In the genomic region with DNA sequence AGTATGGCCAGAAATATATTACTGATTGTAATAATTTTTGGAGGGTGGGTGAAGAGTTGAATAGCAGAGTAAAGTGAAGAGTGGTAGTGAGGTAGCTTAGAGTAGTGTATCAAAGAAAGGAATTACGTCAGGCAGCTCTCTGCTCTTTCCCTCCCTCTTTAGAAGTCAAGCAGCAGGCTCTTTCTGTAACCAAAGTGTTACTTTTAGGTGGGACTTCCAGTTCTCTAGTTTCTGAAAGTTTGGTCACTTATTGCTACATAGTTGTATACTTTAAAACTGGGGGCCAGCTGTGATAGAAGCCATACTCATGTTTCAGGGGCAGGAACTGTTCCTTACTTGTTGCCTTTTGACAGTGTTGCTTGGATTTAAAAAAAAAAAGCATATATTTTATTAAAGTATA, we compare ENCODE assay signal across 1 cellular context.
TF ChIP-seq lines count a peak whose summit lies in the region.

No MANE protein-coding gene starts in this region.

TF ChIP-seq in GM12878, 131 proteins besides CTCF, POLR2A, EP300 and RAD21 (continued from another document):
- peak; percentile 46; the same call in 1 of the 2 replicates for TF ChIP-seq ZNF687 (IDR thresholded peaks at IDR 0.05)
- TF ChIP-seq, protein P1, sequence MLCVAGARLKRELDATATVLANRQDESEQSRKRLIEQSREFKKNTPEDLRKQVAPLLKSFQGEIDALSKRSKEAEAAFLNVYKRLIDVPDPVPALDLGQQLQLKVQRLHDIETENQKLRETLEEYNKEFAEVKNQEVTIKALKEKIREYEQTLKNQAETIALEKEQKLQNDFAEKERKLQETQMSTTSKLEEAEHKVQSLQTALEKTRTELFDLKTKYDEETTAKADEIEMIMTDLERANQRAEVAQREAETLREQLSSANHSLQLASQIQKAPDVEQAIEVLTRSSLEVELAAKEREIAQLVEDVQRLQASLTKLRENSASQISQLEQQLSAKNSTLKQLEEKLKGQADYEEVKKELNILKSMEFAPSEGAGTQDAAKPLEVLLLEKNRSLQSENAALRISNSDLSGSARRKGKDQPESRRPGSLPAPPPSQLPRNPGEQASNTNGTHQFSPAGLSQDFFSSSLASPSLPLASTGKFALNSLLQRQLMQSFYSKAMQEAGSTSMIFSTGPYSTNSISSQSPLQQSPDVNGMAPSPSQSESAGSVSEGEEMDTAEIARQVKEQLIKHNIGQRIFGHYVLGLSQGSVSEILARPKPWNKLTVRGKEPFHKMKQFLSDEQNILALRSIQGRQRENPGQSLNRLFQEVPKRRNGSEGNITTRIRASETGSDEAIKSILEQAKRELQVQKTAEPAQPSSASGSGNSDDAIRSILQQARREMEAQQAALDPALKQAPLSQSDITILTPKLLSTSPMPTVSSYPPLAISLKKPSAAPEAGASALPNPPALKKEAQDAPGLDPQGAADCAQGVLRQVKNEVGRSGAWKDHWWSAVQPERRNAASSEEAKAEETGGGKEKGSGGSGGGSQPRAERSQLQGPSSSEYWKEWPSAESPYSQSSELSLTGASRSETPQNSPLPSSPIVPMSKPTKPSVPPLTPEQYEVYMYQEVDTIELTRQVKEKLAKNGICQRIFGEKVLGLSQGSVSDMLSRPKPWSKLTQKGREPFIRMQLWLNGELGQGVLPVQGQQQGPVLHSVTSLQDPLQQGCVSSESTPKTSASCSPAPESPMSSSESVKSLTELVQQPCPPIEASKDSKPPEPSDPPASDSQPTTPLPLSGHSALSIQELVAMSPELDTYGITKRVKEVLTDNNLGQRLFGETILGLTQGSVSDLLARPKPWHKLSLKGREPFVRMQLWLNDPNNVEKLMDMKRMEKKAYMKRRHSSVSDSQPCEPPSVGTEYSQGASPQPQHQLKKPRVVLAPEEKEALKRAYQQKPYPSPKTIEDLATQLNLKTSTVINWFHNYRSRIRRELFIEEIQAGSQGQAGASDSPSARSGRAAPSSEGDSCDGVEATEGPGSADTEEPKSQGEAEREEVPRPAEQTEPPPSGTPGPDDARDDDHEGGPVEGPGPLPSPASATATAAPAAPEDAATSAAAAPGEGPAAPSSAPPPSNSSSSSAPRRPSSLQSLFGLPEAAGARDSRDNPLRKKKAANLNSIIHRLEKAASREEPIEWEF (IDR thresholded peaks at IDR 0.05; ENCODE audit: insufficient replicate concordance, low read depth, low read length): no peak
- TF ChIP-seq KDM1A (IDR thresholded peaks at IDR 0.05; ENCODE audit: borderline replicate concordance): no peak
- no peak for TF ChIP-seq KAT2A (conservative IDR thresholded peaks at IDR 0.05; ENCODE audit: control insufficient read depth, low read depth, low read length)
- no peak for TF ChIP-seq YBX1 (IDR thresholded peaks at IDR 0.05)
- no peak for TF ChIP-seq ZBED1 (IDR thresholded peaks at IDR 0.05; ENCODE audit: borderline replicate concordance)
- TF ChIP-seq STAT1 (conservative IDR thresholded peaks at IDR 0.05): no peak
- TF ChIP-seq NFIC (IDR thresholded peaks at IDR 0.05; ENCODE audit: low read depth, low read length): no peak
- no peak for TF ChIP-seq BRCA1 (IDR thresholded peaks at IDR 0.05; ENCODE audit: low read depth, low read length)
- TF ChIP-seq BCL3 (IDR thresholded peaks at IDR 0.05; ENCODE audit: borderline replicate concordance, insufficient read depth, low read depth, low read length, poor library complexity, severe bottlenecking): no peak
- no peak for TF ChIP-seq WRNIP1 (IDR thresholded peaks at IDR 0.05; ENCODE audit: borderline replicate concordance, low read depth, low read length)
- peak; percentile 64; the same call in 1 of the 2 replicates for TF ChIP-seq CREB1 (IDR thresholded peaks at IDR 0.05; ENCODE audit: low read depth)
- no peak for TF ChIP-seq SIN3A (IDR thresholded peaks at IDR 0.05; ENCODE audit: low read depth, low read length)
- TF ChIP-seq EZH2 (IDR thresholded peaks at IDR 0.05; ENCODE audit: borderline replicate concordance, control insufficient read depth, low read depth, low read length): no peak
- no peak for TF ChIP-seq NFXL1 (IDR thresholded peaks at IDR 0.05; ENCODE audit: borderline replicate concordance)
- peak; percentile 54; the same call in 1 of the 2 replicates for TF ChIP-seq CREM (IDR thresholded peaks at IDR 0.05; ENCODE audit: low read depth)
- TF ChIP-seq JUND (IDR thresholded peaks at IDR 0.05; ENCODE audit: low read depth, low read length): 0 out of 2 replicates have a peak, but pooled peaks have one; percentile 18
- no peak for TF ChIP-seq ZBTB11 (CRISPR knock-in tag; IDR thresholded peaks at IDR 0.05)
